8 cellular contexts compared by ENCODE assay signal in the genomic region with DNA sequence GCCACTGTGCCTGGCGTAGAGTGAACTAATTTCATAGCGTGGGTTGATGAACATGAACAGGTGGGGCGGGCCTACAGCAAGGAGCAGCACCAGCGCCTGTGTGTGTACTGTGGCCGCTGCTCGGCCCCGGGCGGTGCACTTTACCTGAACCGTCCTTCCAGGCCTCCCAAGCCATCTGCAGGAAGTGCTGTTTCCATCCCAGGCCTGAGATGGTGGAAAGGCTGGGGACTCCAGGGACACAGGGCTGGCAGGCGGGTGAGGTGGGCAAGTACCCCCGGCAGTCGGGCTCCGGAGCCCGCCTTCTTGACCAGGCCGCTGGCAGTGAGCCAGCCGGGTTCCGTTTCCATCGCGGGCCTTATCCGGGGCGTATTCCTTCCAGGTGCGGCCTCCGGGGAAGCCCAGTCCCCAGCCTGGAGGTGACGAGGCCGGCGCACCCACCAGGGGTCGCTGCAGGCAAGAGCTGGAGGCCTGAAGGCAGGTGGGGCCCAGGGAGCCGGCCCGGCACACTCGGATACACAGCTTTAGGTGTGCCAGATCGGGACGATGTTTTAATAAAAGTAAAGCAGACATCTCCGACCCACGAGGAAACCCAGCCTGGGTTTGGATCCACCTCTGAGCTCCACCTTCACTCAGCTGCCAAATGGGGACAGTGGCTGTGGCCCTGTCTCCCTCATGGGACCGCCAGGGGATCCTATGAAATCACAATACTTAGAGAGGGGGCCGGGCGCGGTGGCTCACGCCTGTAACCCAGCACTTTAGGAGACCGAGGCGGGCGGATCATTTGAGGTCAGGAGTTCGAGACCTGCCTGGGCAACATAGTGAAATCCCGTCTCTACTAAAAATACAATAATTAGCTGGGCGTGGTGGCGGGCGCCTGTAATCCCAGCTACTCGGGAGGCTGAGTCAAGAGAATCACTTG. TPM values are rescaled to one million over a fixed set of nuclear protein-coding genes. Genes with fewer than 3 reads are reported as not detected.
DNase-seq lines count a peak whose midpoint lies in the region; ATAC-seq and TF ChIP-seq lines count a peak whose summit lies in the region.

No MANE protein-coding gene starts in this region.

- H3K4me3 Mint-ChIP-seq in CD4-positive, alpha-beta memory T cell = no peak overlapping the region

- peak; percentile 64 to 75 (median 70) for DNase-seq in CD4-positive, alpha-beta memory T cell
- DNase-seq in IMR-90 = peak; percentile 31
- no peak for DNase-seq in SK-N-MC (ENCODE audit: low read depth, low spot score)
- DNase-seq in activated naive CD4-positive, alpha-beta T cell treated with anti-CD3 and anti-CD28 coated beads, Interleukin-2, amount 50 U/mL, for 72 hours (ENCODE audit: low spot score in 2 of 2) = peak; percentile 65 to 96
- peak; percentile 62 for DNase-seq in hepatic stellate cell (ENCODE audit: low spot score)
- DNase-seq in stimulated activated CD4-positive, alpha-beta T cell treated with anti-CD3 and anti-CD28 coated beads, Interleukin-12 subunit alpha, Interleukin-12 subunit beta, amount 100 ng/mL, for 48 hours (ENCODE audit: low read depth in 2 of 3, low spot score in 1 of 3) = peak; percentile 64 to 86 (median 79)
- DNase-seq in DMS153 treated with DMSO at 0.1 percent for 48 hours (lab: John Stamatoyannopoulos, UW; ENCODE audit: unreplicated experiment) = no peak

- no peak overlapping the region for H3K4me2 ChIP-seq in IMR-90 (ENCODE audit: low read depth, low read length)

- H3K9ac ChIP-seq in IMR-90 (ENCODE audit: low read depth, low read length) = no peak overlapping the region
- H3K9ac ChIP-seq in SK-N-MC (ENCODE audit: insufficient read length) = no peak overlapping the region

- no peak overlapping the region for H3K14ac ChIP-seq in IMR-90 (replicated peaks; ENCODE audit: low read depth, low read length)

- intact Hi-C loops in CD4-positive, alpha-beta memory T cell (cut with micrococcal nuclease) = no loop called here
- intact Hi-C loops in IMR-90 (cut with micrococcal nuclease) = loop anchor here (10.0 kb wide), 1 partner anchor 609 kb away; no protein-coding TSS in a partner anchor

- no peaks in the 10 kb centered on the region for H3K79me1 ChIP-seq in IMR-90 (ENCODE audit: low read depth in 1 of 2, low read length in 2 of 2)

- no peak overlapping the region for H3K23ac ChIP-seq in IMR-90 (ENCODE audit: low read depth, low read length)

- no peaks in the 10 kb centered on the region for H3K36me3 ChIP-seq in CD4-positive, alpha-beta memory T cell (ENCODE audit: insufficient read depth, low read length)
- H3K36me3 ChIP-seq in IMR-90 (ENCODE audit: control insufficient read depth, insufficient read depth, low read length) (no peaks in the 10 kb centered on the region), SK-N-MC (ENCODE audit: insufficient read depth, low read length) (no peaks in the 10 kb centered on the region)

- ATAC-seq in GM19468 (IDR thresholded peaks at IDR 0.05; ENCODE audit: extremely low read depth, unreplicated experiment) (peak; percentile 46), IMR-90 (ENCODE audit: low read depth) (peak; percentile 78)
- peak; percentile 81 to 85 for ATAC-seq in activated naive CD4-positive, alpha-beta T cell treated with anti-CD3 and anti-CD28 coated beads, Interleukin-2, amount 50 U/mL, for 72 hours

- peaks cover 0 to 2% of the 10 kb centered on the region in 2 donors for H3K36me3 Mint-ChIP-seq in CD4-positive, alpha-beta memory T cell
- H3K36me3 Mint-ChIP-seq in activated naive CD4-positive, alpha-beta T cell treated with anti-CD3 and anti-CD28 coated beads, Interleukin-2, amount 50 U/mL, for 72 hours = peaks cover 8% of the 10 kb centered on the region in 2 donors

- H3K9me3 Mint-ChIP-seq in CD4-positive, alpha-beta memory T cell = peaks cover 0 to 11% (median 5%) of the 10 kb centered on the region in 8 donors
- peaks cover 5% of the 10 kb centered on the region in 2 donors for H3K9me3 Mint-ChIP-seq in activated naive CD4-positive, alpha-beta T cell treated with anti-CD3 and anti-CD28 coated beads, Interleukin-2, amount 50 U/mL, for 72 hours

- no TSS peak for BruUV-seq in IMR-90 (replicated peaks; lab: Mats Ljungman, UMichigan)

- dilution Hi-C loops in IMR-90 (cut with HindIII; ENCODE audit: low sequenced_read_pairs, unreplicated experiment) = no loop called here

- peak; percentile 90 for TF ChIP-seq RAD21 in IMR-90 (IDR thresholded peaks at IDR 0.05; ENCODE audit: low read length)

- H3K56ac ChIP-seq in IMR-90 (ENCODE audit: extremely low read depth, insufficient read depth, low read length) = no peak overlapping the region

- H4K5ac ChIP-seq in IMR-90 (ENCODE audit: low read depth, low read length) = no peak overlapping the region

- no peak overlapping the region; the same call in 1 of the 2 replicates for H2AK5ac ChIP-seq in IMR-90 (ENCODE audit: low read depth, low read length)

- no peak overlapping the region for H2BK15ac ChIP-seq in IMR-90 (ENCODE audit: low read depth, low read length)

- H4K20me1 ChIP-seq in IMR-90 (ENCODE audit: insufficient read depth, low read length) = no peaks in the 10 kb centered on the region

- no peak overlapping the region for H3K27ac ChIP-seq in CD4-positive, alpha-beta memory T cell (ENCODE audit: low read depth, low read length)
- H3K27ac ChIP-seq in IMR-90 (ENCODE audit: insufficient read depth, low read length) (no peak overlapping the region), SK-N-MC (peak overlapping the region; percentile 79)

- CTCF ChIA-PET in CD4-positive, alpha-beta memory T cell (lab: Charles Lee; ENCODE audit: partially characterized antibody) = interaction anchor here (0.6 to 10.2 kb wide), 21 partner anchors 9 to 296 kb away, joined by 3 to 228 read pairs (median 3); a partner anchor contains a TSS
- CTCF ChIA-PET in IMR-90 (lab: Yijun Ruan, JAX) = interaction anchor here (0.6 to 1.2 kb wide), 8 partner anchors 9 to 297 kb away, joined by 3 to 6 read pairs (median 4); a partner anchor contains a TSS

- H2AFZ ChIP-seq in IMR-90 (replicated peaks; ENCODE audit: low read length, poor library complexity) = peak overlapping the region; percentile 77

- H3K4ac ChIP-seq in IMR-90 (ENCODE audit: low read depth, low read length) = no peak overlapping the region

- no peak overlapping the region for H2BK5ac ChIP-seq in IMR-90 (ENCODE audit: low read depth, low read length, poor library complexity, severe bottlenecking)

- POLR2A ChIA-PET in CD4-positive, alpha-beta memory T cell (lab: Charles Lee; ENCODE audit: partially characterized antibody) = interaction anchor here (0.8 kb wide), 1 partner anchor 295 kb away, joined by 4 read pairs; no protein-coding TSS in a partner anchor
- POLR2A ChIA-PET in IMR-90 (lab: Charles Lee; ENCODE audit: unreplicated experiment) = no interaction called here

- H3K9me3 ChIP-seq in CD4-positive, alpha-beta memory T cell (ENCODE audit: control insufficient read depth in 1 of 2, low read length in 2 of 2) = no peaks in the 10 kb centered on the region
- H3K9me3 ChIP-seq in IMR-90 (ENCODE audit: control insufficient read depth, insufficient read depth, low read length) (no peaks in the 10 kb centered on the region), SK-N-MC (ENCODE audit: low read depth, low read length) (no peaks in the 10 kb centered on the region)

- 0 out of 2 replicates have a peak overlapping the region, but pooled peaks have one; percentile 14 for H2BK120ac ChIP-seq in IMR-90 (ENCODE audit: low read depth, low read length)

- H3K27me3 ChIP-seq in CD4-positive, alpha-beta memory T cell (ENCODE audit: insufficient read depth, low read length) = peaks cover 4% of the 10 kb centered on the region
- H3K27me3 ChIP-seq in IMR-90 (ENCODE audit: control insufficient read depth, insufficient read depth, low read length) = peaks cover 21% of the 10 kb centered on the region

- peak overlapping the region; percentile 30 for H2AK9ac ChIP-seq in IMR-90 (replicated peaks; ENCODE audit: low read depth, low read length, poor library complexity)

- no peak for TF ChIP-seq POLR2A in IMR-90 (IDR thresholded peaks at IDR 0.05; ENCODE audit: low read depth, low read length)

- peak; percentile 80 for TF ChIP-seq CTCF in IMR-90 (conservative IDR thresholded peaks at IDR 0.05; ENCODE audit: low read depth, low read length)

- no peak overlapping the region for H3K27ac Mint-ChIP-seq in CD4-positive, alpha-beta memory T cell
- no peak overlapping the region for H3K27ac Mint-ChIP-seq in activated naive CD4-positive, alpha-beta T cell treated with anti-CD3 and anti-CD28 coated beads, Interleukin-2, amount 50 U/mL, for 72 hours

- H3K18ac ChIP-seq in IMR-90 (ENCODE audit: low read depth, low read length) = no peak overlapping the region

- no peak overlapping the region for H4K91ac ChIP-seq in IMR-90 (ENCODE audit: insufficient read depth, low read depth, low read length)

- H3K4me1 ChIP-seq in CD4-positive, alpha-beta memory T cell (ENCODE audit: insufficient read depth, low read length) = peaks cover 14% of the 10 kb centered on the region
- no peaks in the 10 kb centered on the region for H3K4me1 ChIP-seq in IMR-90 (ENCODE audit: control insufficient read depth, insufficient read depth, low read length)

- no peak overlapping the region; the same call in 1 of the 2 replicates for H2BK20ac ChIP-seq in IMR-90 (ENCODE audit: low read depth, low read length)

- in situ Hi-C loops in IMR-90 (cut with MboI; ENCODE audit: low sequenced_read_pairs) = loop anchor here (5.0 to 10.0 kb wide), 3 partner anchors 287 to 749 kb away; no protein-coding TSS in a partner anchor

- no peak overlapping the region for H3K4me3 ChIP-seq in CD4-positive, alpha-beta memory T cell (ENCODE audit: low read length in 2 of 2)
- H3K4me3 ChIP-seq in IMR-90 (ENCODE audit: insufficient read depth, low read depth, low read length) = no peak overlapping the region
- peak overlapping the region; percentile 21; the same call in 1 of the 2 replicates for H3K4me3 ChIP-seq in SK-N-MC

- WGBS in IMR-90 (ENCODE audit: extremely low coverage in 2 of 2, insufficient read length in 1 of 2), 2 experiments = 63% methylated on average over 20 of the region's 48 CpGs; no CpG with 5 or more reads in 1 of the 2 experiments

- peaks cover 4 to 17% (median 9%) of the 10 kb centered on the region in 4 donors for H3K4me1 Mint-ChIP-seq in CD4-positive, alpha-beta memory T cell

- H4K8ac ChIP-seq in IMR-90 (ENCODE audit: low read depth in 2 of 2, low read length in 2 of 2) = no peak overlapping the region

- peaks cover 13 to 23% of the 10 kb centered on the region in 2 donors for H3K27me3 Mint-ChIP-seq in CD4-positive, alpha-beta memory T cell

- no peaks in the 10 kb centered on the region for H3K9me1 ChIP-seq in IMR-90 (ENCODE audit: insufficient read depth, low read length)

TF ChIP-seq in IMR-90, 13 proteins besides CTCF, POLR2A, EP300 and RAD21:
- TF ChIP-seq CEBPB (IDR thresholded peaks at IDR 0.05; ENCODE audit: low read depth, low read length) (no peak), SMC3 (IDR thresholded peaks at IDR 0.05; ENCODE audit: low read depth, low read length) (peak; percentile 95)

RNA-seq across cellular contexts. Expression of a gene that starts 22.7 kb away (rescaled TPM):
- 10 to 100 TPM; 75.9 to 84.7 TPM for total RNA-seq in CD4-positive, alpha-beta memory T cell
- polyA plus RNA-seq in CD4-positive, alpha-beta memory T cell = 100 to 1,000 TPM; 140 to 273 TPM
- 204 and 384 TPM in 2 replicates for total RNA-seq in IMR-90 (2012; rRNA removed)
- 317 and 349 TPM in 2 replicates for polyA plus RNA-seq in IMR-90 (2012; rRNA removed)
- polyA plus RNA-seq in IMR-90 (2012; cell fraction: cytosol; rRNA removed) = 120 and 217 TPM in 2 replicates
- 31.1 and 123 TPM in 2 replicates for polyA plus RNA-seq in IMR-90 (2012; cell fraction: nucleus; rRNA removed; ENCODE audit: low replicate concordance)
- total RNA-seq in activated naive CD4-positive, alpha-beta T cell treated with anti-CD3 and anti-CD28 coated beads, Interleukin-2, amount 50 U/mL, for 72 hours = 100 to 1,000 TPM; 110 to 133 TPM

Comparison
In these comparisons a context has a peak if more than half of its experiments do, and no peak if none do; other contexts are left out.
1. DNase-seq: peak in CD4-positive, alpha-beta memory T cell (5 of 5), IMR-90 (single experiment), activated naive CD4-positive, alpha-beta T cell treated with anti-CD3 and anti-CD28 coated beads, Interleukin-2, amount 50 U/mL, for 72 hours (2 of 2), hepatic stellate cell (single experiment) and stimulated activated CD4-positive, alpha-beta T cell treated with anti-CD3 and anti-CD28 coated beads, Interleukin-12 subunit alpha, Interleukin-12 subunit beta, amount 100 ng/mL, for 48 hours (3 of 3); none in SK-N-MC (single experiment) and DMS153 treated with DMSO at 0.1 percent for 48 hours (single experiment).
2. Peak in every context shown above with its lines, with median percentiles within 50 percentile points of each other: ATAC-seq.